Comparison of ENCODE assay signal across 14 cellular contexts in the genomic region with DNA sequence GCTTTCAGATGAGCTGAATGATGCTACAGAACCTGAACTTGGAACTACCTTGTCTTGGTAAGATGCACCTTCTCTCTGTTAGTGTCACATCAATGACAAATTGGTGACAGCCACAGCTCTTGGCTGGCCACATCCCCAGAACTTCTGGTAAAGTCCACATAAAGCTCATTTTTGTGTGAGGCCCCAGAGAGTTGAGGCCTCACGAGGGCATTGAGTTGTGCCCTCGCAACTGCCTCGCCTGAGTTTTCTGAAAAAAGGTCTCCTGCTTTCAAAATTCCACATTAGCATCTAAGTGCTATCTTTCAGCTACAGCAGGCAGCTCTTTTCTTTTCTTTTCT. TPM values are rescaled to one million over a fixed set of nuclear protein-coding genes. Genes with fewer than 3 reads are reported as not detected.
A peak's percentile ranks its signal among the peaks of the same experiment; 100 is the strongest.
DNase-seq lines count a peak whose midpoint lies in the region; ATAC-seq and TF ChIP-seq lines count a peak whose summit lies in the region.
"Had no signal": no experiment of that assay in that cellular context is flagged by ENCODE, and none has a peak within 500 bp of the region (broad histone marks: within the 10 kb centered on the region; RNA-seq: fewer than 3 reads in every experiment).

No MANE protein-coding gene starts in this region.

- no peak overlapping the region for H3K4me3 ChIP-seq in HL-60 (replicated peaks; ENCODE audit: insufficient read depth, low read length)
- H3K4me3 ChIP-seq: cardiac muscle cell, HAP-1, prostate gland had no signal

- H3K27ac ChIP-seq in HL-60 (replicated peaks) = peak overlapping the region; percentile 92
- H3K27ac ChIP-seq: cardiac muscle cell, prostate gland had no signal

- CTCF ChIA-PET in activated CD4-positive, alpha-beta T cell treated with anti-CD3 and anti-CD28 coated beads, Interleukin-2, amount 10 ng/mL, durations not matched to agents 7 days and 5 days (lab: Charles Lee) = interaction anchor here (1.1 to 1.3 kb wide), 3 partner anchors 14 to 53 kb away, joined by 3 to 4 read pairs (median 3); a partner anchor contains a TSS

- peaks cover 22% of the 10 kb centered on the region for H3K4me1 Mint-ChIP-seq in activated CD4-positive, alpha-beta T cell treated with anti-CD3 and anti-CD28 coated beads, Interleukin-2, amount 10 ng/mL, durations not matched to agents 7 days and 5 days
- no peaks in the 10 kb centered on the region for H3K4me1 Mint-ChIP-seq in osteocyte (ENCODE audit: unreplicated experiment)

- POLR2A ChIA-PET in activated CD4-positive, alpha-beta T cell treated with anti-CD3 and anti-CD28 coated beads, Interleukin-2, amount 10 ng/mL, durations not matched to agents 7 days and 5 days (lab: Charles Lee) = interaction anchor here (0.9 to 1.5 kb wide), 2 partner anchors 41 to 43 kb away, joined by 3 to 4 read pairs; a partner anchor contains a TSS

- H3K27me3 Mint-ChIP-seq in activated CD4-positive, alpha-beta T cell treated with anti-CD3 and anti-CD28 coated beads, Interleukin-2, amount 10 ng/mL, durations not matched to agents 7 days and 5 days = peaks cover 36% of the 10 kb centered on the region
- peaks cover 26% of the 10 kb centered on the region for H3K27me3 Mint-ChIP-seq in osteocyte (ENCODE audit: unreplicated experiment)

- no peaks in the 10 kb centered on the region for H3K27me3 ChIP-seq in HL-60 (ENCODE audit: insufficient read depth, poor library complexity, severe bottlenecking)
- H3K27me3 ChIP-seq: cardiac muscle cell had no signal

- TF ChIP-seq CTCF in HL-60 (IDR thresholded peaks at IDR 0.05; ENCODE audit: insufficient read depth, low read length) (no peak), osteocyte (IDR thresholded peaks at IDR 0.05) (no peak)

- ATAC-seq in GM21737 (IDR thresholded peaks at IDR 0.05; ENCODE audit: unreplicated experiment) = peak; percentile 50
- no peak for ATAC-seq in HG02759 (IDR thresholded peaks at IDR 0.05; ENCODE audit: unreplicated experiment)

- no peak for DNase-seq in activated CD4-positive, alpha-beta T cell treated with anti-CD3 and anti-CD28 coated beads, Interleukin-2, amount 10 ng/mL, durations not matched to agents 7 days and 5 days
- DNase-seq in activated CD4-positive, alpha-beta T cell treated with anti-CD3 and anti-CD28 coated beads, Interleukin-2, amount 50 U/mL, for 48 hours = no peak
- DNase-seq in HL-60 (ENCODE audit: low read depth in 1 of 2, low spot score in 1 of 2) (peak in 1 of 2 experiments; percentile 54), osteocyte (ENCODE audit: extremely low spot score, unreplicated experiment) (peak; percentile 5), T1000 (lab: John Stamatoyannopoulos, UW) (no peak)
- no peak for DNase-seq in stimulated activated CD8-positive, alpha-beta memory T cell treated with anti-CD3 and anti-CD28 coated beads, Interleukin-4, amount 100 ng/mL, for 48 hours
- DNase-seq: activated naive CD4-positive, alpha-beta T cell treated with anti-CD3 and anti-CD28 coated beads, Interleukin-2, amount 50 U/mL, for 16 hours; Karpas-422; NCI-H2081 treated with DMSO at 0.1 percent for 48 hours had no signal

- peaks cover 13% of the 10 kb centered on the region for H3K9me3 Mint-ChIP-seq in activated CD4-positive, alpha-beta T cell treated with anti-CD3 and anti-CD28 coated beads, Interleukin-2, amount 10 ng/mL, durations not matched to agents 7 days and 5 days
- peaks cover 13% of the 10 kb centered on the region for H3K9me3 Mint-ChIP-seq in osteocyte (ENCODE audit: unreplicated experiment)

- H3K4me3 Mint-ChIP-seq in activated CD4-positive, alpha-beta T cell treated with anti-CD3 and anti-CD28 coated beads, Interleukin-2, amount 10 ng/mL, durations not matched to agents 7 days and 5 days = peak overlapping the region; percentile 3
- no peak overlapping the region for H3K4me3 Mint-ChIP-seq in osteocyte (ENCODE audit: unreplicated experiment)

- H3K27ac Mint-ChIP-seq in activated CD4-positive, alpha-beta T cell treated with anti-CD3 and anti-CD28 coated beads, Interleukin-2, amount 10 ng/mL, durations not matched to agents 7 days and 5 days = peak overlapping the region; percentile 82
- H3K27ac Mint-ChIP-seq in osteocyte (ENCODE audit: unreplicated experiment) = no peak overlapping the region

- H3K36me3 Mint-ChIP-seq in activated CD4-positive, alpha-beta T cell treated with anti-CD3 and anti-CD28 coated beads, Interleukin-2, amount 10 ng/mL, durations not matched to agents 7 days and 5 days (ENCODE audit: low read depth) = peaks cover 5% of the 10 kb centered on the region
- no peaks in the 10 kb centered on the region for H3K36me3 Mint-ChIP-seq in osteocyte (ENCODE audit: unreplicated experiment)

RNA-seq across cellular contexts. Expression of a gene that starts 42.6 kb away (rescaled TPM):
- 10 to 100 TPM; 18.7 to 18.8 TPM for total RNA-seq in activated CD4-positive, alpha-beta T cell treated with anti-CD3 and anti-CD28 coated beads, Interleukin-2, amount 10 ng/mL, durations not matched to agents 7 days and 5 days
- total RNA-seq in osteocyte = 15.1 and 16.1 TPM in 2 replicates

RNA-seq across cellular contexts. Expression of a gene that starts 42.7 kb away (rescaled TPM):
- total RNA-seq in activated CD4-positive, alpha-beta T cell treated with anti-CD3 and anti-CD28 coated beads, Interleukin-2, amount 10 ng/mL, durations not matched to agents 7 days and 5 days = 10 to 100 TPM; 42.2 to 50.7 TPM
- 4.0 and 4.2 TPM in 2 replicates for total RNA-seq in osteocyte
